In genomic region chr10:120103957-120104560, GRCh38 we compare ENCODE assay signal across 23 cellular contexts.
"Had no signal": no experiment of that assay in that cellular context is flagged by ENCODE, and none has a peak within 500 bp of the region (broad histone marks: within the 10 kb centered on the region; RNA-seq: fewer than 3 reads in every experiment).

No MANE protein-coding gene starts in this region.

- H2AFZ ChIP-seq: parathyroid adenoma had no signal

- H3K9me3 ChIP-seq: breast epithelium, esophagus muscularis mucosa, heart right ventricle, right atrium auricular region, suprapubic skin, tibial artery had no signal

- H3K79me2 ChIP-seq: parathyroid adenoma had no signal

- H3K9ac ChIP-seq: parathyroid adenoma had no signal

- H3K4me1 ChIP-seq: breast epithelium, esophagus muscularis mucosa, foreskin keratinocyte, heart right ventricle, parathyroid adenoma, right atrium auricular region, suprapubic skin, tibial artery had no signal

- DNase-seq: activated B cell treated with CpG ODN at 0.5 μM for 24 hours; activated CD4-positive, alpha-beta T cell treated with anti-CD3 and anti-CD28 coated beads, Interleukin-2, amount 50 U/mL, for 1 hour; activated CD8-positive, alpha-beta T cell treated with anti-CD3 and anti-CD28 coated beads for 36 hours; activated naive CD8-positive, alpha-beta T cell treated with anti-CD3 and anti-CD28 coated beads, Interleukin-2, amount 50 U/mL, for 24 hours; activated T-cell treated with anti-CD3 and anti-CD28 coated beads, Interleukin-2, amount 50 U/mL, for 48 hours; amygdala; central memory CD4-positive, alpha-beta T cell; foreskin keratinocyte; heart right ventricle; naive B cell; nephron progenitor cell; occipital lobe; stimulated activated CD4-positive, alpha-beta T cell treated with anti-CD3 and anti-CD28 coated beads, Interleukin-15, amount 100 ng/mL, for 24 hours; stimulated activated CD4-positive, alpha-beta T cell treated with anti-CD3 and anti-CD28 coated beads, Interleukin-2, amount 100 ng/mL, for 24 hours; stimulated activated naive CD4-positive, alpha-beta T cell; T-helper 17 cell; tibial artery had no signal

- H3K27me3 ChIP-seq: breast epithelium, esophagus muscularis mucosa, right atrium auricular region, tibial artery had no signal

- H3K36me3 ChIP-seq: breast epithelium, esophagus muscularis mucosa, heart right ventricle, right atrium auricular region, suprapubic skin, tibial artery had no signal

- H3K4me3 ChIP-seq: breast epithelium, esophagus muscularis mucosa, heart right ventricle, right atrium auricular region, suprapubic skin, tibial artery had no signal

- H3K27ac ChIP-seq: breast epithelium, esophagus muscularis mucosa, foreskin keratinocyte, heart right ventricle, parathyroid adenoma, right atrium auricular region, suprapubic skin, tibial artery had no signal

- ATAC-seq: activated CD8-positive, alpha-beta T cell treated with anti-CD3 and anti-CD28 coated beads for 36 hours; activated naive CD8-positive, alpha-beta T cell treated with anti-CD3 and anti-CD28 coated beads, Interleukin-2, amount 50 U/mL, for 24 hours; foreskin keratinocyte; heart right ventricle; left lobe of liver; T-helper 17 cell had no signal
